ENCODE assay signal across 14 cellular contexts in genomic region chr6:7939186-7939863, GRCh38. TPM values are rescaled to one million over a fixed set of nuclear protein-coding genes. Genes with fewer than 3 reads are reported as not detected.
DNase-seq lines count a peak whose midpoint lies in the region; ATAC-seq, FAIRE-seq and TF ChIP-seq lines count a peak whose summit lies in the region.
"Had no signal": no experiment of that assay in that cellular context is flagged by ENCODE, and none has a peak within 500 bp of the region (broad histone marks: within the 10 kb centered on the region; RNA-seq: fewer than 3 reads in every experiment).

No MANE protein-coding gene starts in this region.

- H3K36me3 Mint-ChIP-seq in activated naive CD8-positive, alpha-beta T cell treated with anti-CD3 and anti-CD28 coated beads, Interleukin-2, amount 50 U/mL, for 24 hours (ENCODE audit: low read depth) = no peaks in the 10 kb centered on the region
- no peaks in the 10 kb centered on the region for H3K36me3 Mint-ChIP-seq in activated naive CD8-positive, alpha-beta T cell treated with anti-CD3 and anti-CD28 coated beads for 36 hours
- H3K36me3 Mint-ChIP-seq: activated naive CD4-positive, alpha-beta T cell treated with anti-CD3 and anti-CD28 coated beads, Interleukin-2, amount 50 U/mL, for 72 hours had no signal

- H3K27me3 Mint-ChIP-seq in activated naive CD8-positive, alpha-beta T cell treated with anti-CD3 and anti-CD28 coated beads, Interleukin-2, amount 50 U/mL, for 24 hours = peaks cover 6% of the 10 kb centered on the region
- H3K27me3 Mint-ChIP-seq in activated naive CD8-positive, alpha-beta T cell treated with anti-CD3 and anti-CD28 coated beads for 36 hours = peaks cover 7% of the 10 kb centered on the region

- TF ChIP-seq CTCF in GM12878 (IDR thresholded peaks at IDR 0.05 in 2 of 3, conservative IDR thresholded peaks at IDR 0.05 in 1 of 3; ENCODE audit: control insufficient read depth in 2 of 3, extremely low read depth in 1 of 3, insufficient read depth in 1 of 3, low read depth in 3 of 3, low read length in 3 of 3) = no peak

- H2AFZ ChIP-seq in GM12878 (ENCODE audit: control insufficient read depth, low read depth, low read length) = peak overlapping the region; percentile 35

- RAD21 ChIA-PET in GM12878 (lab: Charles Lee; ENCODE audit: unreplicated experiment) = interaction anchor here (0.9 to 1.2 kb wide), 4 partner anchors 12 to 30 kb away, joined by 3 to 4 read pairs (median 3); no protein-coding TSS in a partner anchor

- no TSS peak for BruUV-seq in GM12878 (replicated peaks; lab: Mats Ljungman, UMichigan)

- POLR2A ChIA-PET in GM12878 (lab: Charles Lee) = interaction anchor here (0.5 kb wide), 1 partner anchor 730 kb away, joined by 3 read pairs; no protein-coding TSS in a partner anchor

- in situ Hi-C loops in GM12878 (cut with MboI) = no loop called here

- H3K27ac Mint-ChIP-seq in activated naive CD8-positive, alpha-beta T cell treated with anti-CD3 and anti-CD28 coated beads, Interleukin-2, amount 50 U/mL, for 24 hours = no peak overlapping the region
- no peak overlapping the region for H3K27ac Mint-ChIP-seq in activated naive CD8-positive, alpha-beta T cell treated with anti-CD3 and anti-CD28 coated beads for 36 hours
- H3K27ac Mint-ChIP-seq: activated naive CD4-positive, alpha-beta T cell treated with anti-CD3 and anti-CD28 coated beads, Interleukin-2, amount 50 U/mL, for 72 hours; progenitor cell of endocrine pancreas had no signal

- intact Hi-C loops in GM12878 (cut with micrococcal nuclease; ENCODE audit: unreplicated experiment) = no loop called here

- WGBS in GM12878 (ENCODE audit: insufficient coverage, insufficient replicate concordance, low lambda C conversion rate, missing lambda C conversion rate) = 36% methylated on average over 11 of the region's 11 CpGs

- ATAC-seq in activated naive CD8-positive, alpha-beta T cell treated with anti-CD3 and anti-CD28 coated beads, Interleukin-2, amount 50 U/mL, for 24 hours = peak; percentile 71
- peak; percentile 67 for ATAC-seq in HG03175 (IDR thresholded peaks at IDR 0.05; ENCODE audit: unreplicated experiment)
- peak; percentile 73 for ATAC-seq in GM12878
- no peak for ATAC-seq in GM19455 (IDR thresholded peaks at IDR 0.05; ENCODE audit: unreplicated experiment)
- ATAC-seq: A549; activated CD4-positive, CD25-positive, alpha-beta regulatory T cell treated with anti-CD3 and anti-CD28 coated beads, Interleukin-2, amount 50 U/mL, for 24 hours; activated naive CD4-positive, alpha-beta T cell treated with anti-CD3 and anti-CD28 coated beads, Interleukin-2, amount 50 U/mL, for 72 hours; Panc1 had no signal

- SMC1A ChIA-PET in GM12878 (lab: Charles Lee; ENCODE audit: uncharacterized antibody, unreplicated experiment) = interaction anchor here (0.5 to 1.5 kb wide), 8 partner anchors 11 to 280 kb away, joined by 3 to 5 read pairs (median 4); no protein-coding TSS in a partner anchor

- no peak for TF ChIP-seq POLR2A in GM12878 (IDR thresholded peaks at IDR 0.05; ENCODE audit: low read depth, low read length)

- CTCF ChIA-PET in GM12878 (lab: Yijun Ruan, JAX) = interaction anchor here (0.7 to 1.2 kb wide), 8 partner anchors 11 to 216 kb away, joined by 3 to 4 read pairs (median 3); no protein-coding TSS in a partner anchor

- H3K79me2 ChIP-seq in GM12878 (ENCODE audit: control insufficient read depth, insufficient read depth, low read length) = no peaks in the 10 kb centered on the region

- peaks cover 5% of the 10 kb centered on the region; the same call in 2 of the 3 replicates for H3K9me3 ChIP-seq in GM12878 (replicated peaks; ENCODE audit: control insufficient read depth, insufficient read depth, low read length)
- H3K9me3 ChIP-seq: A549 had no signal

- no peak for TF ChIP-seq RAD21 in GM12878 (IDR thresholded peaks at IDR 0.05; ENCODE audit: insufficient read depth, low read depth, low read length)

- H4K20me1 ChIP-seq in GM12878 (ENCODE audit: control insufficient read depth, insufficient read depth) = no peaks in the 10 kb centered on the region

- no peak for FAIRE-seq in GM12878 (lab: Jason Lieb, UNC)
- FAIRE-seq: A549 had no signal

- no peak for TF ChIP-seq EP300 in GM12878 (IDR thresholded peaks at IDR 0.05; ENCODE audit: borderline replicate concordance in 1 of 2, control insufficient read depth in 1 of 2, low read depth in 2 of 2, low read length in 2 of 2)

- no peak overlapping the region for H3K9ac ChIP-seq in GM12878 (ENCODE audit: control insufficient read depth, insufficient read depth, low read length)

- no peak overlapping the region for H3K27ac ChIP-seq in GM12878 (ENCODE audit: control insufficient read depth, insufficient read depth)
- H3K27ac ChIP-seq: A549 had no signal

- peak overlapping the region; percentile 28; the same call in 1 of the 2 replicates for H3K4me2 ChIP-seq in GM12878 (ENCODE audit: control insufficient read depth, insufficient read depth)
- H3K4me2 ChIP-seq: A549 had no signal

- peaks cover 20% of the 10 kb centered on the region for H3K4me1 ChIP-seq in GM12878 (ENCODE audit: control insufficient read depth, insufficient read depth, low read length)
- H3K4me1 ChIP-seq: A549 had no signal

- peaks cover 2% of the 10 kb centered on the region for H3K4me1 Mint-ChIP-seq in activated naive CD8-positive, alpha-beta T cell treated with anti-CD3 and anti-CD28 coated beads, Interleukin-2, amount 50 U/mL, for 24 hours
- no peaks in the 10 kb centered on the region for H3K4me1 Mint-ChIP-seq in activated naive CD8-positive, alpha-beta T cell treated with anti-CD3 and anti-CD28 coated beads for 36 hours

- H3K4me3 Mint-ChIP-seq in activated naive CD8-positive, alpha-beta T cell treated with anti-CD3 and anti-CD28 coated beads, Interleukin-2, amount 50 U/mL, for 24 hours = no peak overlapping the region
- no peak overlapping the region for H3K4me3 Mint-ChIP-seq in activated naive CD8-positive, alpha-beta T cell treated with anti-CD3 and anti-CD28 coated beads for 36 hours

- H3K27me3 ChIP-seq in GM12878 (replicated peaks in 1 of 2; ENCODE audit: control insufficient read depth in 2 of 2, insufficient read depth in 2 of 2, low read length in 1 of 2) = no peaks in the 10 kb centered on the region

- no peak overlapping the region for H3K4me3 ChIP-seq in GM12878
- H3K4me3 ChIP-seq: A549 had no signal

- H3K9me3 Mint-ChIP-seq in activated naive CD8-positive, alpha-beta T cell treated with anti-CD3 and anti-CD28 coated beads, Interleukin-2, amount 50 U/mL, for 24 hours = no peaks in the 10 kb centered on the region
- no peaks in the 10 kb centered on the region for H3K9me3 Mint-ChIP-seq in activated naive CD8-positive, alpha-beta T cell treated with anti-CD3 and anti-CD28 coated beads for 36 hours
- H3K9me3 Mint-ChIP-seq: activated naive CD4-positive, alpha-beta T cell treated with anti-CD3 and anti-CD28 coated beads, Interleukin-2, amount 50 U/mL, for 72 hours had no signal

- no peak for DNase-seq in activated naive CD8-positive, alpha-beta T cell treated with anti-CD3 and anti-CD28 coated beads, Interleukin-2, amount 50 U/mL, for 24 hours
- no peak for DNase-seq in activated naive CD8-positive, alpha-beta T cell treated with anti-CD3 and anti-CD28 coated beads for 36 hours
- no peak for DNase-seq in GM12878 (ENCODE audit: low read depth, low spot score)
- DNase-seq in stromal cell of bone marrow (ENCODE audit: low read depth) = peak; percentile 33
- DNase-seq in 8988T = no peak
- no peak for DNase-seq in ecto neural progenitor cell (ENCODE audit: low spot score)
- DNase-seq: islet precursor cell had no signal

- no peaks in the 10 kb centered on the region for H3K36me3 ChIP-seq in GM12878 (ENCODE audit: control insufficient read depth in 2 of 2, insufficient read depth in 2 of 2, low read length in 1 of 2)

TF ChIP-seq in GM12878, 131 proteins besides CTCF, POLR2A, EP300 and RAD21 (continues in another document):
- TF ChIP-seq HDGF (IDR thresholded peaks at IDR 0.05) (no peak), HCFC1 (IDR thresholded peaks at IDR 0.05; ENCODE audit: low read length) (no peak), JUNB (IDR thresholded peaks at IDR 0.05) (no peak), LARP7 (IDR thresholded peaks at IDR 0.05) (no peak), ZSCAN29 (IDR thresholded peaks at IDR 0.05) (no peak), ATF2 (IDR thresholded peaks at IDR 0.05; ENCODE audit: low read length) (0 out of 2 replicates have a peak, but pooled peaks have one; percentile 42), YY1 (IDR thresholded peaks at IDR 0.05; ENCODE audit: low read depth, low read length) (no peak), GABPA (IDR thresholded peaks at IDR 0.05; ENCODE audit: low read depth) (no peak), SIX5 (IDR thresholded peaks at IDR 0.05; ENCODE audit: low read depth, low read length, severe bottlenecking) (no peak)

RNA-seq across cellular contexts. Expression of gene TXNDC5, which starts 28.7 kb away (rescaled TPM):
- 10 to 100 TPM; 62.1 to 65.0 TPM for total RNA-seq in activated naive CD8-positive, alpha-beta T cell treated with anti-CD3 and anti-CD28 coated beads for 36 hours
- 52.5 and 54.0 TPM in 2 replicates for total RNA-seq in GM12878 (2013; cell fraction: nucleolus; rRNA removed)
- total RNA-seq in GM12878 (2014; rRNA removed) = 173 and 181 TPM in 2 replicates
- 128 and 143 TPM in 2 replicates for total RNA-seq in GM12878 (2014; rRNA removed; fragmentation: Illumina TruSeq; extraction: Trizol)
- 131 and 143 TPM in 2 replicates for total RNA-seq in GM12878 (2021)
- polyA plus RNA-seq in GM12878 (2011; ENCODE audit: low read depth) = 122 TPM
- 38.2 and 50.1 TPM in 2 replicates for polyA plus RNA-seq in GM12878 (2011; rRNA removed)
- polyA plus RNA-seq in GM12878 (2011; cell fraction: cytosol; rRNA removed) = 47.0 and 47.9 TPM in 2 replicates
- polyA plus RNA-seq in GM12878 (2011; cell fraction: nucleus; rRNA removed) = 30.6 and 39.9 TPM in 2 replicates
- 117 and 141 TPM in 2 replicates for polyA plus RNA-seq in GM12878 (2012)
- 135 and 145 TPM in 2 replicates for polyA plus RNA-seq in GM12878 (2014; fragmentation: Illumina TruSeq; extraction: Trizol)
- 10 to 100 TPM; 38.1 to 46.7 TPM for polyA plus RNA-seq in GM12878 (2014; fragmentation: Nextera tagmentation; extraction: Ambion mirVana)
- polyA plus RNA-seq in GM12878 (2014; rRNA removed) = 122 and 129 TPM in 2 replicates
- 100 to 1,000 TPM in 1 of 2 experiments, 1 to 10 TPM in 1; 7.2 to 165 TPM for polyA plus RNA-seq in GM12878 (2016; fragmentation: Nextera tagmentation; extraction: Ambion mirVana)
- polyA minus RNA-seq in GM12878 (2011; rRNA and poly(A)+ RNA removed) = 39.4 and 40.8 TPM in 2 replicates
- 15.0 and 18.6 TPM in 2 replicates for polyA minus RNA-seq in GM12878 (2011; cell fraction: cytosol; rRNA and poly(A)+ RNA removed)
- 9.7 and 14.4 TPM in 2 replicates for polyA minus RNA-seq in GM12878 (2011; cell fraction: nucleus; rRNA and poly(A)+ RNA removed)
